7 cellular contexts compared by ENCODE assay signal in the genomic region with DNA sequence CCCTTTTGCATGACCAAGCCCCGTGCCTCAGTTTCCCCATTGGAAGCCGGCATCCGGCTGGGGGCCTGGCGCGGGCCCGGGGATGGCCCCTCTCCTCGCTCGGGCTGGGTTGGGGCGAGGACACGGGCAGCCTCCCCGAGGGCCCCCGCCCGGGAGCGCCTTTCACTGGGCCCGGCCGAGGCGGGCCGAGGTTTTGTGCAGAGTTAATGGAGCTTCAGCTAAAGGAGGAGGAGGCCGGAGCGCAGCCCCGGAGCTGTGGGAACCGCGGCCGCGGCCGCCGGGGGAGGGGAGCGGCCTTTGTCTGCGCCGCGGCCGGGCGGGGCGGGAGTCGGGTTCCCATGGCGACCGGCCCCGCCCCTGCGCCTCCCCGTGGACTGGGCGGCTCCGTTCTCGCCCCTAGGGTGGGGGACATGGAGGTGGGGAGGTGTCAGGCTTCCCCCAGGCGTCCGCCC. TPM values are rescaled to one million over a fixed set of nuclear protein-coding genes. Genes with fewer than 3 reads are reported as not detected.
DNase-seq lines count a peak whose midpoint lies in the region; ATAC-seq and TF ChIP-seq lines count a peak whose summit lies in the region.

No MANE protein-coding gene starts in this region.

- WGBS in mesenchymal stem cell, result 3% methylated on average over 21 of the region's 45 CpGs

- no peak overlapping the region for H2BK5ac ChIP-seq in mesenchymal stem cell (ENCODE audit: low read depth, low read length, poor library complexity, severe bottlenecking)

- H3K9me3 ChIP-seq in mesenchymal stem cell (ENCODE audit: control insufficient read depth, low read length), result no peaks in the 10 kb centered on the region
- no peaks in the 10 kb centered on the region for H3K9me3 ChIP-seq in subcutaneous abdominal adipose tissue (ENCODE audit: control insufficient read depth in 5 of 5, low read length in 5 of 5)

- H3K9ac ChIP-seq in mesenchymal stem cell (ENCODE audit: low read length) (no peak overlapping the region), subcutaneous abdominal adipose tissue (ENCODE audit: low read length in 5 of 5) (peak overlapping the region in 1 of 5 donors; percentile 35)

- H3K18ac ChIP-seq in mesenchymal stem cell (ENCODE audit: low read depth in 1 of 2, low read length in 2 of 2), result peak overlapping the region in 1 of 2 experiments; percentile 83

- H4K8ac ChIP-seq in mesenchymal stem cell (ENCODE audit: low read length), result no peak overlapping the region

- peak overlapping the region in 1 of 2 experiments; percentile 22 for H3K4ac ChIP-seq in mesenchymal stem cell (ENCODE audit: low read depth in 1 of 2, low read length in 2 of 2)

- H3K14ac ChIP-seq in mesenchymal stem cell (ENCODE audit: low read length in 2 of 2), result no peak overlapping the region

- peak overlapping the region; percentile 95 for H3K4me2 ChIP-seq in mesenchymal stem cell (ENCODE audit: low read length, poor library complexity, severe bottlenecking)

- H3K23ac ChIP-seq in mesenchymal stem cell (ENCODE audit: low read length in 2 of 2), result no peak overlapping the region

- H3K79me1 ChIP-seq in mesenchymal stem cell (replicated peaks; ENCODE audit: low read length, poor library complexity, severe bottlenecking), result peaks cover 2% of the 10 kb centered on the region

- H2BK12ac ChIP-seq in mesenchymal stem cell (ENCODE audit: low read length in 2 of 2), result no peak overlapping the region

- peaks cover 47% of the 10 kb centered on the region for H3K4me1 ChIP-seq in mesenchymal stem cell (ENCODE audit: control insufficient read depth, insufficient read depth, low read depth, low read length)
- peaks cover 0 to 54% (median 47%) of the 10 kb centered on the region in 5 donors for H3K4me1 ChIP-seq in subcutaneous abdominal adipose tissue (ENCODE audit: control insufficient read depth in 5 of 5, insufficient read depth in 5 of 5, low read length in 5 of 5)

- peak; percentile 57 for DNase-seq in NCI-H1105 treated with DMSO at 0.1 percent for 48 hours (lab: John Stamatoyannopoulos, UW)
- peak; percentile 67 for DNase-seq in activated CD4-positive, CD25-positive, alpha-beta regulatory T cell treated with anti-CD3 and anti-CD28 coated beads, Interleukin-2, amount 50 U/mL, for 72 hours
- DNase-seq in ecto neural progenitor cell (ENCODE audit: low spot score), result peak; percentile 88
- peak; percentile 69 for DNase-seq in mesenchymal stem cell

- H3K4me3 ChIP-seq in mesenchymal stem cell (ENCODE audit: insufficient read depth in 1 of 2, low read depth in 1 of 2, low read length in 2 of 2) (peak overlapping the region; percentile 23 to 75), subcutaneous abdominal adipose tissue (ENCODE audit: low read depth in 1 of 5, low read length in 5 of 5) (peak overlapping the region in 4 of 5 donors; percentile 45 to 69 (median 64))

- H2BK15ac ChIP-seq in mesenchymal stem cell (ENCODE audit: low read depth, poor library complexity, severe bottlenecking), result no peak overlapping the region

- TF ChIP-seq CTCF in GM12872 (IDR thresholded peaks at IDR 0.05; ENCODE audit: insufficient read depth, low read depth, low read length), result peak; percentile 29; the same call in 1 of the 3 replicates

- H3K27ac ChIP-seq in mesenchymal stem cell (ENCODE audit: low read length, poor library complexity, severe bottlenecking) (no peak overlapping the region), subcutaneous abdominal adipose tissue (ENCODE audit: low read depth, low read length) (no peak overlapping the region)

- H3K27me3 ChIP-seq in mesenchymal stem cell (ENCODE audit: control insufficient read depth in 1 of 2, insufficient read depth in 1 of 2, low read length in 2 of 2) (peaks cover 0 to 7% of the 10 kb centered on the region in 2 experiments), subcutaneous abdominal adipose tissue (ENCODE audit: control insufficient read depth in 5 of 5, insufficient read depth in 4 of 5, low read length in 5 of 5) (peaks cover 0 to 5% (median 0%) of the 10 kb centered on the region in 5 donors)

- no peak overlapping the region for H2AK5ac ChIP-seq in mesenchymal stem cell (ENCODE audit: low read length, severe bottlenecking)

- H4K91ac ChIP-seq in mesenchymal stem cell (ENCODE audit: low read length), result no peak overlapping the region

- H2BK120ac ChIP-seq in mesenchymal stem cell (ENCODE audit: low read depth, low read length), result no peak overlapping the region

- H2AFZ ChIP-seq in mesenchymal stem cell (ENCODE audit: low read depth, low read length), result no peak overlapping the region

- H3K36me3 ChIP-seq in mesenchymal stem cell (ENCODE audit: control insufficient read depth in 1 of 2, insufficient read depth in 2 of 2, low read depth in 1 of 2, low read length in 2 of 2) (peaks cover 27 to 45% of the 10 kb centered on the region in 2 experiments), subcutaneous abdominal adipose tissue (ENCODE audit: control insufficient read depth in 5 of 5, insufficient read depth in 5 of 5, low read length in 5 of 5) (peaks cover 0 to 23% (median 20%) of the 10 kb centered on the region in 5 donors)

- ATAC-seq in GM19467 (IDR thresholded peaks at IDR 0.05; ENCODE audit: unreplicated experiment), result no peak

RNA-seq across cellular contexts. Expression of gene MAPK11, which starts 1.4 kb away (rescaled TPM):
- 5.5 TPM for polyA plus RNA-seq in mesenchymal stem cell (2013, experiment 1 of 2)
- 5.0 TPM for polyA plus RNA-seq in mesenchymal stem cell (2013, experiment 2 of 2)

RNA-seq across cellular contexts. Expression of gene MAPK12, which starts 10.1 kb away (rescaled TPM):
- 34.8 TPM for polyA plus RNA-seq in mesenchymal stem cell (2013, experiment 1 of 2)
- polyA plus RNA-seq in mesenchymal stem cell (2013, experiment 2 of 2), result 35.2 TPM

RNA-seq across cellular contexts. Expression of gene HDAC10, which starts 20.5 kb away (rescaled TPM):
- polyA plus RNA-seq in mesenchymal stem cell (2013, experiment 1 of 2), result 21.1 TPM
- 19.2 TPM for polyA plus RNA-seq in mesenchymal stem cell (2013, experiment 2 of 2)

RNA-seq across cellular contexts. Expression of gene TUBGCP6, which starts 26.7 kb away (rescaled TPM):
- 10.1 TPM for polyA plus RNA-seq in mesenchymal stem cell (2013, experiment 1 of 2)
- polyA plus RNA-seq in mesenchymal stem cell (2013, experiment 2 of 2), result 9.1 TPM

RNA-seq across cellular contexts. Expression of gene PLXNB2, which starts 35.9 kb away (rescaled TPM):
- 242 TPM for polyA plus RNA-seq in mesenchymal stem cell (2013, experiment 1 of 2)
- 231 TPM for polyA plus RNA-seq in mesenchymal stem cell (2013, experiment 2 of 2)
